Comparison of ENCODE assay signal across 1 cellular context in the genomic region with DNA sequence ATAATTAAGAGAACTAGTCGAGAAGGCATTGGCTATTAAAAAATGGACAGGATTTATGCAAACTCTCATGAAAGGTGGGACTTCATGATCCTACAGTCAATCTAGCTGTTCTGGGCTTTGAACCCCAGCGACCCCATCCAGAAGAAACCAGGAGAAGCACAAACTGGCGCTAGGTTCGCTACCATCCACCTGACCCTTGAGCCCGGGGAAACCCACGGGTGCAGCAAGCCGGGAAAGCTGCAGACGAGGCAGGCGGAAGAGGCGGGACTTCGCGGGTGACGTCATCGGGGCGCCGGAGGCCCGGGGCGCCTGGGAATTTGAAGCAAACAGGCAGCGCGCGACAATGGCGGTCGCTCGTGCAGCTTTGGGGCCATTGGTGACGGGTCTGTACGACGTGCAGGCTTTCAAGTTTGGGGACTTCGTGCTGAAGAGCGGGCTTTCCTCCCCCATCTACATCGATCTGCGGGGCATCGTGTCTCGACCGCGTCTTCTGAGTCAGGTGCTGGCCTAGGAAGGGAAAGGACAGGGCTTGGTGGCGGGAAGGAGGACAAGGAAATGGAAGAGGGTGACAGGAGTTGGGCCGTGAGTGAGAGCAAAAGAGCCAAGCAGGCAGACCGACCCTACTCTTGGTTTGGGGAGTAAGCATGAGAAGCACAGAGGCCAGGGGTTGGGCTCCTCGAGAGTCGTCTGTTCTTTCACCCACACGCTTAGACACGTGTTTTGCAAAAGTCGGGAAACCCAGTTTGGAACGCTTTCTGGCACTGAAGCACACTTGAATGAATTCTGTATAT.
A peak's percentile ranks its signal among the peaks of the same experiment; 100 is the strongest.
TF ChIP-seq lines count a peak whose summit lies in the region.

A gene (plus strand): TSS at position 324 of the 791 bp plus-strand sequence. CDS start 20 bp downstream, at position 344.

TF ChIP-seq in HepG2, 621 proteins besides CTCF, POLR2A, EP300 and RAD21 (continued from another document and continues in another):
- TF ChIP-seq, protein P1, sequence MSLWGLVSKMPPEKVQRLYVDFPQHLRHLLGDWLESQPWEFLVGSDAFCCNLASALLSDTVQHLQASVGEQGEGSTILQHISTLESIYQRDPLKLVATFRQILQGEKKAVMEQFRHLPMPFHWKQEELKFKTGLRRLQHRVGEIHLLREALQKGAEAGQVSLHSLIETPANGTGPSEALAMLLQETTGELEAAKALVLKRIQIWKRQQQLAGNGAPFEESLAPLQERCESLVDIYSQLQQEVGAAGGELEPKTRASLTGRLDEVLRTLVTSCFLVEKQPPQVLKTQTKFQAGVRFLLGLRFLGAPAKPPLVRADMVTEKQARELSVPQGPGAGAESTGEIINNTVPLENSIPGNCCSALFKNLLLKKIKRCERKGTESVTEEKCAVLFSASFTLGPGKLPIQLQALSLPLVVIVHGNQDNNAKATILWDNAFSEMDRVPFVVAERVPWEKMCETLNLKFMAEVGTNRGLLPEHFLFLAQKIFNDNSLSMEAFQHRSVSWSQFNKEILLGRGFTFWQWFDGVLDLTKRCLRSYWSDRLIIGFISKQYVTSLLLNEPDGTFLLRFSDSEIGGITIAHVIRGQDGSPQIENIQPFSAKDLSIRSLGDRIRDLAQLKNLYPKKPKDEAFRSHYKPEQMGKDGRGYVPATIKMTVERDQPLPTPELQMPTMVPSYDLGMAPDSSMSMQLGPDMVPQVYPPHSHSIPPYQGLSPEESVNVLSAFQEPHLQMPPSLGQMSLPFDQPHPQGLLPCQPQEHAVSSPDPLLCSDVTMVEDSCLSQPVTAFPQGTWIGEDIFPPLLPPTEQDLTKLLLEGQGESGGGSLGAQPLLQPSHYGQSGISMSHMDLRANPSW (CRISPR knock-in tag; IDR thresholded peaks at IDR 0.05; ENCODE audit: borderline replicate concordance) = peak; percentile 77
- peak; percentile 88 for TF ChIP-seq CCDC6 (CRISPR knock-in tag; IDR thresholded peaks at IDR 0.05)
- TF ChIP-seq MATR3 (CRISPR knock-in tag; IDR thresholded peaks at IDR 0.05) = no peak
- no peak for TF ChIP-seq FOXA1 (IDR thresholded peaks at IDR 0.05)
- TF ChIP-seq FOXA1 (CRISPR knock-in tag; IDR thresholded peaks at IDR 0.05) = no peak; the same call in 1 of the 2 replicates
- TF ChIP-seq, protein P2, sequence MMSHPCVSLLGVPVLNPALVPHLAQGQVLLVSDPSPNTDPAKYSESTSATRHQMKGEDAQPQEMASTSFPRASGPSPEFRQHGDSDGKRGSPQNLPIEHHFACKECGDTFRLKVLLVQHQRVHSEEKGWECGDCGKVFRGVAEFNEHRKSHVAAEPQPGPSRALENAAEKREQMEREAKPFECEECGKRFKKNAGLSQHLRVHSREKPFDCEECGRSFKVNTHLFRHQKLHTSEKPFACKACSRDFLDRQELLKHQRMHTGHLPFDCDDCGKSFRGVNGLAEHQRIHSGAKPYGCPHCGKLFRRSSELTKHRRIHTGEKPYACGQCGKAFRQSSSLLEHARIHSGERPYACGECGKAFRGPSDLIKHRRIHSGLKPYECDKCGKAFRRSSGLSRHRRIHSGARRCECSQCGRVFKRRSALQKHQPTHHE (CRISPR knock-in tag; IDR thresholded peaks at IDR 0.05; ENCODE audit: borderline replicate concordance) = peak; percentile 65; the same call in 1 of the 2 replicates
- TF ChIP-seq, protein P3, sequence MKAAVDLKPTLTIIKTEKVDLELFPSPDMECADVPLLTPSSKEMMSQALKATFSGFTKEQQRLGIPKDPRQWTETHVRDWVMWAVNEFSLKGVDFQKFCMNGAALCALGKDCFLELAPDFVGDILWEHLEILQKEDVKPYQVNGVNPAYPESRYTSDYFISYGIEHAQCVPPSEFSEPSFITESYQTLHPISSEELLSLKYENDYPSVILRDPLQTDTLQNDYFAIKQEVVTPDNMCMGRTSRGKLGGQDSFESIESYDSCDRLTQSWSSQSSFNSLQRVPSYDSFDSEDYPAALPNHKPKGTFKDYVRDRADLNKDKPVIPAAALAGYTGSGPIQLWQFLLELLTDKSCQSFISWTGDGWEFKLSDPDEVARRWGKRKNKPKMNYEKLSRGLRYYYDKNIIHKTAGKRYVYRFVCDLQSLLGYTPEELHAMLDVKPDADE (CRISPR knock-in tag; IDR thresholded peaks at IDR 0.05) = no peak
- TF ChIP-seq STAT5B (CRISPR knock-in tag; IDR thresholded peaks at IDR 0.05) = no peak
- TF ChIP-seq SPEN (CRISPR knock-in tag; IDR thresholded peaks at IDR 0.05; ENCODE audit: low read depth) = peak; percentile 94
- no peak for TF ChIP-seq RORA (CRISPR knock-in tag; IDR thresholded peaks at IDR 0.05)
- TF ChIP-seq, protein P4, sequence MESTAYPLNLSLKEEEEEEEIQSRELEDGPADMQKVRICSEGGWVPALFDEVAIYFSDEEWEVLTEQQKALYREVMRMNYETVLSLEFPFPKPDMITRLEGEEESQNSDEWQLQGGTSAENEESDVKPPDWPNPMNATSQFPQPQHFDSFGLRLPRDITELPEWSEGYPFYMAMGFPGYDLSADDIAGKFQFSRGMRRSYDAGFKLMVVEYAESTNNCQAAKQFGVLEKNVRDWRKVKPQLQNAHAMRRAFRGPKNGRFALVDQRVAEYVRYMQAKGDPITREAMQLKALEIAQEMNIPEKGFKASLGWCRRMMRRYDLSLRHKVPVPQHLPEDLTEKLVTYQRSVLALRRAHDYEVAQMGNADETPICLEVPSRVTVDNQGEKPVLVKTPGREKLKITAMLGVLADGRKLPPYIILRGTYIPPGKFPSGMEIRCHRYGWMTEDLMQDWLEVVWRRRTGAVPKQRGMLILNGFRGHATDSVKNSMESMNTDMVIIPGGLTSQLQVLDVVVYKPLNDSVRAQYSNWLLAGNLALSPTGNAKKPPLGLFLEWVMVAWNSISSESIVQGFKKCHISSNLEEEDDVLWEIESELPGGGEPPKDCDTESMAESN (CRISPR knock-in tag; conservative IDR thresholded peaks at IDR 0.05) = peak; percentile 47; the same call in 1 of the 2 replicates
- TF ChIP-seq ZNF563 (CRISPR knock-in tag; IDR thresholded peaks at IDR 0.05) = 0 out of 2 replicates have a peak, but pooled peaks have one; percentile 14
- TF ChIP-seq, protein P5, sequence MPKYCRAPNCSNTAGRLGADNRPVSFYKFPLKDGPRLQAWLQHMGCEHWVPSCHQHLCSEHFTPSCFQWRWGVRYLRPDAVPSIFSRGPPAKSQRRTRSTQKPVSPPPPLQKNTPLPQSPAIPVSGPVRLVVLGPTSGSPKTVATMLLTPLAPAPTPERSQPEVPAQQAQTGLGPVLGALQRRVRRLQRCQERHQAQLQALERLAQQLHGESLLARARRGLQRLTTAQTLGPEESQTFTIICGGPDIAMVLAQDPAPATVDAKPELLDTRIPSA (CRISPR knock-in tag; IDR thresholded peaks at IDR 0.05; ENCODE audit: borderline replicate concordance) = no peak
- no peak; the same call in 1 of the 2 replicates for TF ChIP-seq ZSCAN21 (CRISPR knock-in tag; IDR thresholded peaks at IDR 0.05; ENCODE audit: borderline replicate concordance)
- TF ChIP-seq FOSL2 (CRISPR knock-in tag; IDR thresholded peaks at IDR 0.05) = peak; percentile 77
- TF ChIP-seq, protein P6, sequence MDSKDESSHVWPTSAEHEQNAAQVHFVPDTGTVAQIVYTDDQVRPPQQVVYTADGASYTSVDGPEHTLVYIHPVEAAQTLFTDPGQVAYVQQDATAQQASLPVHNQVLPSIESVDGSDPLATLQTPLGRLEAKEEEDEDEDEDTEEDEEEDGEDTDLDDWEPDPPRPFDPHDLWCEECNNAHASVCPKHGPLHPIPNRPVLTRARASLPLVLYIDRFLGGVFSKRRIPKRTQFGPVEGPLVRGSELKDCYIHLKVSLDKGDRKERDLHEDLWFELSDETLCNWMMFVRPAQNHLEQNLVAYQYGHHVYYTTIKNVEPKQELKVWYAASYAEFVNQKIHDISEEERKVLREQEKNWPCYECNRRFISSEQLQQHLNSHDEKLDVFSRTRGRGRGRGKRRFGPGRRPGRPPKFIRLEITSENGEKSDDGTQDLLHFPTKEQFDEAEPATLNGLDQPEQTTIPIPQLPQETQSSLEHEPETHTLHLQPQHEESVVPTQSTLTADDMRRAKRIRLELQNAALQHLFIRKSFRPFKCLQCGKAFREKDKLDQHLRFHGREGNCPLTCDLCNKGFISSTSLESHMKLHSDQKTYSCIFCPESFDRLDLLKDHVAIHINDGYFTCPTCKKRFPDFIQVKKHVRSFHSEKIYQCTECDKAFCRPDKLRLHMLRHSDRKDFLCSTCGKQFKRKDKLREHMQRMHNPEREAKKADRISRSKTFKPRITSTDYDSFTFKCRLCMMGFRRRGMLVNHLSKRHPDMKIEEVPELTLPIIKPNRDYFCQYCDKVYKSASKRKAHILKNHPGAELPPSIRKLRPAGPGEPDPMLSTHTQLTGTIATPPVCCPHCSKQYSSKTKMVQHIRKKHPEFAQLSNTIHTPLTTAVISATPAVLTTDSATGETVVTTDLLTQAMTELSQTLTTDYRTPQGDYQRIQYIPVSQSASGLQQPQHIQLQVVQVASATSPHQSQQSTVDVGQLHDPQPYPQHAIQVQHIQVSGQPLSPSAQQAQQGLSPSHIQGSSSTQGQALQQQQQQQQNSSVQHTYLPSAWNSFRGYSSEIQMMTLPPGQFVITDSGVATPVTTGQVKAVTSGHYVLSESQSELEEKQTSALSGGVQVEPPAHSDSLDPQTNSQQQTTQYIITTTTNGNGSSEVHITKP (CRISPR knock-in tag; IDR thresholded peaks at IDR 0.05; ENCODE audit: low read depth) = no peak
- TF ChIP-seq, protein P7, sequence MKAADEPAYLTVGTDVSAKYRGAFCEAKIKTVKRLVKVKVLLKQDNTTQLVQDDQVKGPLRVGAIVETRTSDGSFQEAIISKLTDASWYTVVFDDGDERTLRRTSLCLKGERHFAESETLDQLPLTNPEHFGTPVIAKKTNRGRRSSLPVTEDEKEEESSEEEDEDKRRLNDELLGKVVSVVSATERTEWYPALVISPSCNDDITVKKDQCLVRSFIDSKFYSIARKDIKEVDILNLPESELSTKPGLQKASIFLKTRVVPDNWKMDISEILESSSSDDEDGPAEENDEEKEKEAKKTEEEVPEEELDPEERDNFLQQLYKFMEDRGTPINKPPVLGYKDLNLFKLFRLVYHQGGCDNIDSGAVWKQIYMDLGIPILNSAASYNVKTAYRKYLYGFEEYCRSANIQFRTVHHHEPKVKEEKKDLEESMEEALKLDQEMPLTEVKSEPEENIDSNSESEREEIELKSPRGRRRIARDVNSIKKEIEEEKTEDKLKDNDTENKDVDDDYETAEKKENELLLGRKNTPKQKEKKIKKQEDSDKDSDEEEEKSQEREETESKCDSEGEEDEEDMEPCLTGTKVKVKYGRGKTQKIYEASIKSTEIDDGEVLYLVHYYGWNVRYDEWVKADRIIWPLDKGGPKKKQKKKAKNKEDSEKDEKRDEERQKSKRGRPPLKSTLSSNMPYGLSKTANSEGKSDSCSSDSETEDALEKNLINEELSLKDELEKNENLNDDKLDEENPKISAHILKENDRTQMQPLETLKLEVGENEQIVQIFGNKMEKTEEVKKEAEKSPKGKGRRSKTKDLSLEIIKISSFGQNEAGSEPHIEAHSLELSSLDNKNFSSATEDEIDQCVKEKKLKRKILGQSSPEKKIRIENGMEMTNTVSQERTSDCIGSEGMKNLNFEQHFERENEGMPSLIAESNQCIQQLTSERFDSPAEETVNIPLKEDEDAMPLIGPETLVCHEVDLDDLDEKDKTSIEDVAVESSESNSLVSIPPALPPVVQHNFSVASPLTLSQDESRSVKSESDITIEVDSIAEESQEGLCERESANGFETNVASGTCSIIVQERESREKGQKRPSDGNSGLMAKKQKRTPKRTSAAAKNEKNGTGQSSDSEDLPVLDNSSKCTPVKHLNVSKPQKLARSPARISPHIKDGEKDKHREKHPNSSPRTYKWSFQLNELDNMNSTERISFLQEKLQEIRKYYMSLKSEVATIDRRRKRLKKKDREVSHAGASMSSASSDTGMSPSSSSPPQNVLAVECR (CRISPR knock-in tag; IDR thresholded peaks at IDR 0.05; ENCODE audit: borderline replicate concordance) = peak; percentile 87; the same call in 1 of the 2 replicates
- no peak for TF ChIP-seq NR3C1 (CRISPR knock-in tag; IDR thresholded peaks at IDR 0.05)
- TF ChIP-seq FOXA3 (CRISPR knock-in tag; IDR thresholded peaks at IDR 0.05) = peak; percentile 62
- peak; percentile 81; the same call in 1 of the 2 replicates for TF ChIP-seq POLR2AphosphoS2 (IDR thresholded peaks at IDR 0.05; ENCODE audit: low read depth, low read length)
- TF ChIP-seq, protein P8, sequence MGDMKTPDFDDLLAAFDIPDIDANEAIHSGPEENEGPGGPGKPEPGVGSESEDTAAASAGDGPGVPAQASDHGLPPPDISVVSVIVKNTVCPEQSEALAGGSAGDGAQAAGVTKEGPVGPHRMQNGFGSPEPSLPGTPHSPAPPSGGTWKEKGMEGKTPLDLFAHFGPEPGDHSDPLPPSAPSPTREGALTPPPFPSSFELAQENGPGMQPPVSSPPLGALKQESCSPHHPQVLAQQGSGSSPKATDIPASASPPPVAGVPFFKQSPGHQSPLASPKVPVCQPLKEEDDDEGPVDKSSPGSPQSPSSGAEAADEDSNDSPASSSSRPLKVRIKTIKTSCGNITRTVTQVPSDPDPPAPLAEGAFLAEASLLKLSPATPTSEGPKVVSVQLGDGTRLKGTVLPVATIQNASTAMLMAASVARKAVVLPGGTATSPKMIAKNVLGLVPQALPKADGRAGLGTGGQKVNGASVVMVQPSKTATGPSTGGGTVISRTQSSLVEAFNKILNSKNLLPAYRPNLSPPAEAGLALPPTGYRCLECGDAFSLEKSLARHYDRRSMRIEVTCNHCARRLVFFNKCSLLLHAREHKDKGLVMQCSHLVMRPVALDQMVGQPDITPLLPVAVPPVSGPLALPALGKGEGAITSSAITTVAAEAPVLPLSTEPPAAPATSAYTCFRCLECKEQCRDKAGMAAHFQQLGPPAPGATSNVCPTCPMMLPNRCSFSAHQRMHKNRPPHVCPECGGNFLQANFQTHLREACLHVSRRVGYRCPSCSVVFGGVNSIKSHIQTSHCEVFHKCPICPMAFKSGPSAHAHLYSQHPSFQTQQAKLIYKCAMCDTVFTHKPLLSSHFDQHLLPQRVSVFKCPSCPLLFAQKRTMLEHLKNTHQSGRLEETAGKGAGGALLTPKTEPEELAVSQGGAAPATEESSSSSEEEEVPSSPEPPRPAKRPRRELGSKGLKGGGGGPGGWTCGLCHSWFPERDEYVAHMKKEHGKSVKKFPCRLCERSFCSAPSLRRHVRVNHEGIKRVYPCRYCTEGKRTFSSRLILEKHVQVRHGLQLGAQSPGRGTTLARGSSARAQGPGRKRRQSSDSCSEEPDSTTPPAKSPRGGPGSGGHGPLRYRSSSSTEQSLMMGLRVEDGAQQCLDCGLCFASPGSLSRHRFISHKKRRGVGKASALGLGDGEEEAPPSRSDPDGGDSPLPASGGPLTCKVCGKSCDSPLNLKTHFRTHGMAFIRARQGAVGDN (CRISPR knock-in tag; IDR thresholded peaks at IDR 0.05) = peak; percentile 95
- TF ChIP-seq SP4 (CRISPR knock-in tag; IDR thresholded peaks at IDR 0.05) = peak; percentile 87
- TF ChIP-seq, protein P9, sequence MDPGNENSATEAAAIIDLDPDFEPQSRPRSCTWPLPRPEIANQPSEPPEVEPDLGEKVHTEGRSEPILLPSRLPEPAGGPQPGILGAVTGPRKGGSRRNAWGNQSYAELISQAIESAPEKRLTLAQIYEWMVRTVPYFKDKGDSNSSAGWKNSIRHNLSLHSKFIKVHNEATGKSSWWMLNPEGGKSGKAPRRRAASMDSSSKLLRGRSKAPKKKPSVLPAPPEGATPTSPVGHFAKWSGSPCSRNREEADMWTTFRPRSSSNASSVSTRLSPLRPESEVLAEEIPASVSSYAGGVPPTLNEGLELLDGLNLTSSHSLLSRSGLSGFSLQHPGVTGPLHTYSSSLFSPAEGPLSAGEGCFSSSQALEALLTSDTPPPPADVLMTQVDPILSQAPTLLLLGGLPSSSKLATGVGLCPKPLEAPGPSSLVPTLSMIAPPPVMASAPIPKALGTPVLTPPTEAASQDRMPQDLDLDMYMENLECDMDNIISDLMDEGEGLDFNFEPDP (CRISPR knock-in tag; conservative IDR thresholded peaks at IDR 0.05) = 0 out of 2 replicates have a peak, but pooled peaks have one; percentile 77
- no peak for TF ChIP-seq XBP1 (CRISPR knock-in tag; IDR thresholded peaks at IDR 0.05)
- TF ChIP-seq ZNF501 (CRISPR knock-in tag; IDR thresholded peaks at IDR 0.05) = peak; percentile 53
